9 cellular contexts compared by ENCODE assay signal in genomic region chr12:75814856-75815754, GRCh38.
DNase-seq lines count a peak whose midpoint lies in the region; ATAC-seq and TF ChIP-seq lines count a peak whose summit lies in the region.
"Had no signal": no experiment of that assay in that cellular context is flagged by ENCODE, and none has a peak within 500 bp of the region (broad histone marks: within the 10 kb centered on the region; RNA-seq: fewer than 3 reads in every experiment).

No MANE protein-coding gene starts in this region.

- H3K36me3 ChIP-seq in BLaER1 treated with 17β-estradiol and CSF1 and Interleukin-3, amounts not matched to agents 10 nM and 100 nM, result no peaks in the 10 kb centered on the region
- H3K36me3 ChIP-seq in GM23248 (ENCODE audit: low read depth) (no peaks in the 10 kb centered on the region), RWPE2 (ENCODE audit: low read depth) (no peaks in the 10 kb centered on the region), psoas muscle (ENCODE audit: insufficient read depth in 1 of 2, low read depth in 1 of 2) (no peaks in the 10 kb centered on the region), Peyer's patch (no peaks in the 10 kb centered on the region)
- H3K36me3 ChIP-seq: cardiac muscle cell had no signal

- H3F3A ChIP-seq in GM23248 (ENCODE audit: insufficient read depth), result peaks cover 34% of the 10 kb centered on the region

- 0 out of 20 replicates have a peak overlapping the region, but pooled peaks of 1 of the 10 experiments have one; percentile 1 for H3K4me3 ChIP-seq in BLaER1 treated with 17β-estradiol and CSF1 and Interleukin-3, amounts not matched to agents 10 nM and 100 nM
- H3K4me3 ChIP-seq in GM23248 (0 out of 2 replicates have a peak overlapping the region, but pooled peaks have one; percentile 6), RWPE2 (ENCODE audit: severe bottlenecking) (no peak overlapping the region), fibroblast of the aortic adventitia (ENCODE audit: low read depth, low read length) (no peak overlapping the region), psoas muscle (no peak overlapping the region), Peyer's patch (no peak overlapping the region)
- H3K4me3 ChIP-seq: cardiac muscle cell had no signal

- peak overlapping the region in 10 of 11 experiments; percentile 17 to 81 (median 60); a peak in 11 of 22 replicates for H3K27ac ChIP-seq in BLaER1 treated with 17β-estradiol and CSF1 and Interleukin-3, amounts not matched to agents 10 nM and 100 nM
- peak overlapping the region; percentile 61 for H3K27ac ChIP-seq in GM23248
- H3K27ac ChIP-seq in RWPE2 (ENCODE audit: poor library complexity, severe bottlenecking), result no peak overlapping the region
- no peak overlapping the region for H3K27ac ChIP-seq in psoas muscle
- H3K27ac ChIP-seq in Peyer's patch, result peak overlapping the region in 2 of 4 donors; percentile 19 to 68
- H3K27ac ChIP-seq: cardiac muscle cell had no signal

- H3K9me3 ChIP-seq in BLaER1 treated with 17β-estradiol and CSF1 and Interleukin-3, amounts not matched to agents 10 nM and 100 nM (replicated peaks in 1 of 11), result no peaks in the 10 kb centered on the region
- H3K9me3 ChIP-seq in GM23248 (ENCODE audit: low read depth) (no peaks in the 10 kb centered on the region), RWPE2 (ENCODE audit: severe bottlenecking) (no peaks in the 10 kb centered on the region), psoas muscle (no peaks in the 10 kb centered on the region), Peyer's patch (no peaks in the 10 kb centered on the region)

- peak overlapping the region in 5 of 11 experiments; percentile 6 to 70 (median 43); a peak in 5 of 22 replicates for H3K9ac ChIP-seq in BLaER1 treated with 17β-estradiol and CSF1 and Interleukin-3, amounts not matched to agents 10 nM and 100 nM
- peak overlapping the region; percentile 57 for H3K9ac ChIP-seq in GM23248

- no peak for TF ChIP-seq CTCF in RWPE2 (IDR thresholded peaks at IDR 0.05; ENCODE audit: poor library complexity, severe bottlenecking)
- TF ChIP-seq CTCF in fibroblast of the aortic adventitia (IDR thresholded peaks at IDR 0.05; ENCODE audit: insufficient read depth, low read length), result no peak
- no peak for TF ChIP-seq CTCF in psoas muscle (IDR thresholded peaks at IDR 0.05)
- TF ChIP-seq CTCF in Peyer's patch (IDR thresholded peaks at IDR 0.05), result no peak

- 18% methylated on average over 6 of the region's 6 CpGs for WGBS in GM23248 (ENCODE audit: low coverage in 1 of 2, low lambda C conversion rate in 2 of 2, missing lambda C conversion rate in 2 of 2), 2 experiments
- WGBS in psoas muscle, 3 donors, result 28 to 37% (median 30%) methylated on average over 6 of the region's 6 CpGs

- H3K27me3 ChIP-seq in BLaER1 treated with 17β-estradiol and CSF1 and Interleukin-3, amounts not matched to agents 10 nM and 100 nM, result peaks cover 0 to 46% (median 0%) of the 10 kb centered on the region in 11 experiments; a peak in 4 of 22 replicates
- H3K27me3 ChIP-seq in GM23248 (replicated peaks; ENCODE audit: insufficient read depth) (no peaks in the 10 kb centered on the region), RWPE2 (ENCODE audit: insufficient read depth, poor library complexity, severe bottlenecking) (no peaks in the 10 kb centered on the region), psoas muscle (ENCODE audit: insufficient read depth in 3 of 3, low read length in 2 of 3) (peaks cover 0 to 3% (median 0%) of the 10 kb centered on the region in 3 donors), Peyer's patch (no peaks in the 10 kb centered on the region)
- H3K27me3 ChIP-seq: cardiac muscle cell had no signal

- no peaks in the 10 kb centered on the region for H3K9me2 ChIP-seq in GM23248 (ENCODE audit: insufficient read depth)

- peak; percentile 96 for DNase-seq in GM23248
- DNase-seq in RWPE2 (ENCODE audit: low spot score), result no peak
- DNase-seq in fibroblast of the aortic adventitia (ENCODE audit: low read depth), result peak; percentile 98
- DNase-seq in psoas muscle, result no peak
- no peak for DNase-seq in Peyer's patch
- no peak for DNase-seq in G401 (ENCODE audit: low spot score)

- H3K79me2 ChIP-seq in GM23248 (ENCODE audit: insufficient read depth), result no peaks in the 10 kb centered on the region

- ATAC-seq in RWPE2 (ENCODE audit: low read depth) (peak; percentile 90), psoas muscle (peak in 3 of 4 donors; percentile 30 to 73 (median 65)), GM19035 (IDR thresholded peaks at IDR 0.05; ENCODE audit: unreplicated experiment) (no peak)

- in situ Hi-C loops in GM23248 (cut with MboI) (loop anchor here (10.0 kb wide), 1 partner anchor 210 kb away; no protein-coding TSS in a partner anchor), G401 (cut with HindIII; ENCODE audit: low sequenced_read_pairs) (no loop called here)

- TF ChIP-seq POLR2A in Peyer's patch (IDR thresholded peaks at IDR 0.05), result no peak

- H3K4me2 ChIP-seq in BLaER1 treated with 17β-estradiol and CSF1 and Interleukin-3, amounts not matched to agents 10 nM and 100 nM, result peak overlapping the region; percentile 31 to 80 (median 67); a peak in 21 of 22 replicates
- H3K4me2 ChIP-seq in GM23248 (ENCODE audit: unreplicated experiment), result peak overlapping the region; percentile 53

- intact Hi-C loops in psoas muscle (cut with DNase I), result loop anchor here in 1 of 2 donors (5.0 kb wide), 1 partner anchor 212 kb away; no protein-coding TSS in a partner anchor

- no peaks in the 10 kb centered on the region for H4K20me1 ChIP-seq in BLaER1 treated with 17β-estradiol and CSF1 and Interleukin-3, amounts not matched to agents 10 nM and 100 nM
- no peaks in the 10 kb centered on the region for H4K20me1 ChIP-seq in GM23248 (ENCODE audit: insufficient read depth)

- peaks cover 16 to 40% (median 30%) of the 10 kb centered on the region in 10 experiments for H3K4me1 ChIP-seq in BLaER1 treated with 17β-estradiol and CSF1 and Interleukin-3, amounts not matched to agents 10 nM and 100 nM
- H3K4me1 ChIP-seq in GM23248 (ENCODE audit: insufficient read depth) (peaks cover 62% of the 10 kb centered on the region), RWPE2 (ENCODE audit: insufficient read depth, poor library complexity, severe bottlenecking) (peaks cover 14% of the 10 kb centered on the region), psoas muscle (no peaks in the 10 kb centered on the region), Peyer's patch (peaks cover 0 to 5% (median 0%) of the 10 kb centered on the region in 4 donors)

- H2AFZ ChIP-seq in GM23248, result no peak overlapping the region

Comparison
In these comparisons a context has a peak if more than half of its experiments do, and no peak if none do; other contexts are left out.
1. H3K27ac ChIP-seq: peak in BLaER1 treated with 17β-estradiol and CSF1 and Interleukin-3, amounts not matched to agents 10 nM and 100 nM (10 of 11) and GM23248 (single experiment); none in RWPE2 (single experiment) and psoas muscle (single experiment).
2. DNase-seq: peak in GM23248 (single experiment) and fibroblast of the aortic adventitia (single experiment); none in RWPE2 (single experiment), psoas muscle (0 of 2), Peyer's patch (0 of 3) and G401 (single experiment).